14 cellular contexts compared by ENCODE assay signal in the genomic region with DNA sequence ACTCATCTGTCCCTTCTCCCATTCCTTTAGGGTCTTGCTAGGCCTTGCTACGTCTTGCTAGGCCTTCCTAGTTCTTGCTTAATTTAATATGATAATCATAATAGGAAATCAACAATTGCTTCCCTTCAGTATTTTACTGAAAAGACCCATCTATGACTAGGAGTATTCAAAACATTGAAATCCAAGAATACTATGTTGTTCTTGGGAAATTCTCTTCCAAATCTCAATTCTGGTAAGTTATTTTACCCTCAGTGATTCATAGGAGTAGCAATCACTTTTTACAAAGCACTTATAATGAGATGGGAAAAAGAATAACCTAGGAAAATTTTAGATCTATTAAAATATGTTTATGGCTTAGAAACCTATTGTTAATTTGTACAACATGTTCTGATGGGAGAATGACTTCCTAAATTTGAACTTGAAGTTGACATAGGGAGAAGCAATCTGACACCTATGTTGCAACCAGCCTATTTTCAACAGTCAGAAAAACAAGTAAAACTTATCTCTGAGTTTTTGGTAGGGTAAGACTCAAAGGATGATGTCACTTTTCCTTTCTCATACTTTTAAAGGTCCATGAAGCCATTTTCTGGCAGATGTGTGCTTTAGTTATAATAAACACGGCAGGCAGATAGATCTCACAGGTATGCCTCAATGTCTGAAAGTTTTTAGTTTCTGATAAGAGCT. TPM values are rescaled to one million over a fixed set of nuclear protein-coding genes. Genes with fewer than 3 reads are reported as not detected.
A peak's percentile ranks its signal among the peaks of the same experiment; 100 is the strongest.
DNase-seq lines count a peak whose midpoint lies in the region; ATAC-seq, FAIRE-seq and TF ChIP-seq lines count a peak whose summit lies in the region.
"Had no signal": no experiment of that assay in that cellular context is flagged by ENCODE, and none has a peak within 500 bp of the region (broad histone marks: within the 10 kb centered on the region; RNA-seq: fewer than 3 reads in every experiment).

No MANE protein-coding gene starts in this region.

- TF ChIP-seq CTCF in K562 (IDR thresholded peaks at IDR 0.05 in 2 of 3, conservative IDR thresholded peaks at IDR 0.05 in 1 of 3; ENCODE audit: insufficient read depth in 2 of 3, low read depth in 1 of 3, low read length in 3 of 3) (no peak), left lung (IDR thresholded peaks at IDR 0.05) (no peak)

- in situ Hi-C loops in K562 (cut with MboI): no loop called here

- H3K36me3 ChIP-seq in ACC112 (ENCODE audit: insufficient read depth, low read length) (no peaks in the 10 kb centered on the region), K562 (ENCODE audit: control insufficient read depth, insufficient read depth, low read length) (no peaks in the 10 kb centered on the region), left lung (no peaks in the 10 kb centered on the region)
- H3K36me3 ChIP-seq: prostate gland had no signal

- no peak overlapping the region for H3K4me3 Mint-ChIP-seq in stimulated activated memory B cell treated with anti-CD40 and anti-IgM and Interleukin-4, amounts not matched to agents 10 μg/mL and 1 μg/mL and 100 μg/mL, for 72 hours
- H3K4me3 Mint-ChIP-seq: activated naive CD8-positive, alpha-beta T cell treated with anti-CD3 and anti-CD28 coated beads for 36 hours; mesothelial cell of epicardium had no signal

- DNase-seq in LHCN-M2 (ENCODE audit: low read depth): peak; percentile 56
- peak in 1 of 4 experiments; percentile 13 for DNase-seq in K562 (ENCODE audit: extremely low read depth in 1 of 4, low spot score in 3 of 4)
- no peak for DNase-seq in left lung
- DNase-seq in SHP77 treated with DMSO at 0.1 percent for 48 hours (lab: John Stamatoyannopoulos, UW): no peak
- no peak for DNase-seq in NCI-H748 (lab: John Stamatoyannopoulos, UW; ENCODE audit: unreplicated experiment)
- DNase-seq: activated naive CD8-positive, alpha-beta T cell treated with anti-CD3 and anti-CD28 coated beads for 36 hours; NCI-H2107; testis had no signal

- H3K9me3 Mint-ChIP-seq in stimulated activated memory B cell treated with anti-CD40 and anti-IgM and Interleukin-4, amounts not matched to agents 10 μg/mL and 1 μg/mL and 100 μg/mL, for 72 hours: peaks cover 3% of the 10 kb centered on the region
- H3K9me3 Mint-ChIP-seq: activated naive CD8-positive, alpha-beta T cell treated with anti-CD3 and anti-CD28 coated beads for 36 hours; mesothelial cell of epicardium had no signal

- H2AFZ ChIP-seq in ACC112 (ENCODE audit: low read length, unreplicated experiment): no peak overlapping the region
- H2AFZ ChIP-seq in K562 (ENCODE audit: low read depth, low read length): no peak overlapping the region; the same call in 1 of the 2 replicates

- H3K9me3 ChIP-seq in K562 (replicated peaks; ENCODE audit: control insufficient read depth, insufficient read depth, low read depth, low read length) (no peaks in the 10 kb centered on the region), left lung (no peaks in the 10 kb centered on the region)
- H3K9me3 ChIP-seq: prostate gland, testis had no signal

- H3K4me1 ChIP-seq in ACC112 (ENCODE audit: control insufficient read depth, insufficient read depth, low read length, unreplicated experiment): peaks cover 9% of the 10 kb centered on the region
- no peaks in the 10 kb centered on the region; a peak in 2 of 5 replicates for H3K4me1 ChIP-seq in K562 (replicated peaks in 1 of 2; ENCODE audit: control insufficient read depth in 2 of 2, insufficient read depth in 2 of 2, low read length in 2 of 2)
- H3K4me1 ChIP-seq in left lung: peaks cover 0 to 15% of the 10 kb centered on the region in 2 donors
- H3K4me1 ChIP-seq: prostate gland, testis had no signal

- no peaks in the 10 kb centered on the region for H3K36me3 Mint-ChIP-seq in stimulated activated memory B cell treated with anti-CD40 and anti-IgM and Interleukin-4, amounts not matched to agents 10 μg/mL and 1 μg/mL and 100 μg/mL, for 72 hours
- H3K36me3 Mint-ChIP-seq: activated naive CD8-positive, alpha-beta T cell treated with anti-CD3 and anti-CD28 coated beads for 36 hours; mesothelial cell of epicardium had no signal

- TF ChIP-seq POLR2A in K562 (conservative IDR thresholded peaks at IDR 0.05) (no peak), GM18505 (IDR thresholded peaks at IDR 0.05; ENCODE audit: borderline replicate concordance, extremely low read depth, insufficient read depth, insufficient read length) (no peak)

- no peak for FAIRE-seq in K562 (lab: Jason Lieb, UNC)
- FAIRE-seq: GM12878 had no signal

- TF ChIP-seq EP300 in K562 (IDR thresholded peaks at IDR 0.05; ENCODE audit: low read length): no peak

- POLR2A ChIA-PET in K562 (lab: Yijun Ruan, JAX): interaction anchor here (0.7 kb wide), 1 partner anchor 314 kb away, joined by 3 read pairs; no protein-coding TSS in a partner anchor

- H3K27me3 ChIP-seq in ACC112 (ENCODE audit: insufficient read depth, low read length) (no peaks in the 10 kb centered on the region), K562 (ENCODE audit: control insufficient read depth in 2 of 2, insufficient read depth in 2 of 2, low read length in 2 of 2) (no peaks in the 10 kb centered on the region), left lung (no peaks in the 10 kb centered on the region)
- H3K27me3 ChIP-seq: testis had no signal

- WGBS in K562 (ENCODE audit: insufficient coverage, low coverage, missing lambda C conversion rate): 29% methylated on average over 2 of the region's 2 CpGs

- no peak overlapping the region for H3K9ac ChIP-seq in K562 (ENCODE audit: insufficient read depth in 1 of 2, low read depth in 2 of 2, low read length in 2 of 2)

- H3K4me3 ChIP-seq in ACC112 (ENCODE audit: low read depth, low read length): no peak overlapping the region
- no peak overlapping the region for H3K4me3 ChIP-seq in K562
- H3K4me3 ChIP-seq in left lung: no peak overlapping the region
- H3K4me3 ChIP-seq: GM12878, prostate gland, testis had no signal

- intact Hi-C loops in K562 (cut with micrococcal nuclease): no loop called here
- intact Hi-C loops in left lung (cut with DNase I): no loop called here

- H3K4me1 Mint-ChIP-seq in stimulated activated memory B cell treated with anti-CD40 and anti-IgM and Interleukin-4, amounts not matched to agents 10 μg/mL and 1 μg/mL and 100 μg/mL, for 72 hours: no peaks in the 10 kb centered on the region
- H3K4me1 Mint-ChIP-seq: activated naive CD8-positive, alpha-beta T cell treated with anti-CD3 and anti-CD28 coated beads for 36 hours; mesothelial cell of epicardium had no signal

- TF ChIP-seq RAD21 in K562 (CRISPR knock-in tag; conservative IDR thresholded peaks at IDR 0.05 in 1 of 2, IDR thresholded peaks at IDR 0.05 in 1 of 2): no peak

- H3K79me2 ChIP-seq in ACC112 (ENCODE audit: control insufficient read depth, insufficient read depth, low read length, unreplicated experiment) (no peaks in the 10 kb centered on the region), K562 (ENCODE audit: control insufficient read depth, insufficient read depth, low read length) (no peaks in the 10 kb centered on the region)

- H3K27me3 Mint-ChIP-seq in stimulated activated memory B cell treated with anti-CD40 and anti-IgM and Interleukin-4, amounts not matched to agents 10 μg/mL and 1 μg/mL and 100 μg/mL, for 72 hours: no peaks in the 10 kb centered on the region
- H3K27me3 Mint-ChIP-seq: activated naive CD8-positive, alpha-beta T cell treated with anti-CD3 and anti-CD28 coated beads for 36 hours had no signal

- no peak overlapping the region for H3K27ac Mint-ChIP-seq in stimulated activated memory B cell treated with anti-CD40 and anti-IgM and Interleukin-4, amounts not matched to agents 10 μg/mL and 1 μg/mL and 100 μg/mL, for 72 hours
- H3K27ac Mint-ChIP-seq: activated naive CD8-positive, alpha-beta T cell treated with anti-CD3 and anti-CD28 coated beads for 36 hours; mesothelial cell of epicardium had no signal

- H3K4me2 ChIP-seq in K562 (ENCODE audit: insufficient read depth, low read length): no peak overlapping the region

- no TSS peak for BruUV-seq in K562 (replicated peaks; lab: Mats Ljungman, UMichigan)

- H3K27ac ChIP-seq in ACC112 (ENCODE audit: low read depth, low read length) (peak overlapping the region; percentile 64), K562 (ENCODE audit: extremely low read depth, low read depth, low read length) (peak overlapping the region; percentile 2; the same call in 1 of the 3 replicates), left lung (peak overlapping the region in 1 of 2 donors; percentile 45)
- H3K27ac ChIP-seq: prostate gland had no signal

- peak; percentile 76 for ATAC-seq in K562
- ATAC-seq in left lung: peak; percentile 43
- ATAC-seq in GM18505 (IDR thresholded peaks at IDR 0.05; ENCODE audit: unreplicated experiment): no peak
- ATAC-seq in stimulated activated memory B cell treated with anti-CD40 and anti-IgM and Interleukin-4, amounts not matched to agents 10 μg/mL and 1 μg/mL and 100 μg/mL, for 72 hours: no peak
- ATAC-seq: GM12878 had no signal

- H4K20me1 ChIP-seq in K562 (replicated peaks; ENCODE audit: control insufficient read depth, insufficient read depth, low read length): no peaks in the 10 kb centered on the region

- no peaks in the 10 kb centered on the region for H3K9me1 ChIP-seq in K562 (ENCODE audit: control insufficient read depth, insufficient read depth, low read length)

- CTCF ChIA-PET in K562 (lab: Yijun Ruan, JAX; ENCODE audit: low intra/inter-chr PET ratio): no interaction called here

TF ChIP-seq in K562, 482 proteins besides CTCF, POLR2A, EP300 and RAD21 (continues in another document):
- peak; percentile 13; the same call in 1 of the 2 replicates for TF ChIP-seq SMARCE1 (IDR thresholded peaks at IDR 0.05)
- no peak for TF ChIP-seq CBX1 (IDR thresholded peaks at IDR 0.05; ENCODE audit: low read depth)

RNA-seq across cellular contexts. Expression of gene HIPK3, which starts 29.5 kb away (rescaled TPM):
- total RNA-seq in LHCN-M2 (2014; rRNA removed) (39.6 and 52.4 TPM in 2 replicates), K562 (2014; rRNA removed) (7.5 and 10.1 TPM in 2 replicates), K562 (2014; rRNA removed; fragmentation: Illumina TruSeq; extraction: Trizol) (12.3 and 14.0 TPM in 2 replicates), K562 (2015; rRNA removed; fragmentation: Illumina TruSeq; extraction: Trizol) (13.4 and 14.1 TPM in 2 replicates), K562 (2021) (16.7 and 19.6 TPM in 2 replicates), left lung (100 to 1,000 TPM; 104 to 126 TPM)
- polyA plus RNA-seq in LHCN-M2 (2012): 7.1 TPM
- 19.4 and 40.7 TPM in 2 replicates for total RNA-seq in K562 (2011; cell fraction: chromatin; rRNA removed; ENCODE audit: low replicate concordance)
- 12.6 and 15.3 TPM in 2 replicates for total RNA-seq in K562 (2011; cell fraction: nucleolus; rRNA removed)
- total RNA-seq in K562 (2011; cell fraction: nucleoplasm; rRNA removed): 12.2 and 14.0 TPM in 2 replicates
- polyA plus RNA-seq in K562 (2011; rRNA removed) (8.1 and 9.2 TPM in 2 replicates), K562 (2014; fragmentation: Illumina TruSeq; extraction: Trizol) (6.4 and 7.1 TPM in 2 replicates), K562 (2014; fragmentation: Nextera tagmentation; extraction: Ambion mirVana) (1 to 10 TPM; 2.3 to 4.4 TPM), K562 (2014; rRNA removed) (4.7 and 5.3 TPM in 2 replicates)
- polyA plus RNA-seq in K562 (2011; cell fraction: cytosol; rRNA removed): 4.0 and 5.5 TPM in 2 replicates
- polyA plus RNA-seq in K562 (2011; cell fraction: nucleus; rRNA removed): 16.5 and 17.0 TPM in 2 replicates
- polyA plus RNA-seq in K562 (2012): 5.2 and 5.8 TPM in 2 replicates
- polyA minus RNA-seq in K562 (2011; rRNA and poly(A)+ RNA removed): 52.2 and 57.1 TPM in 2 replicates
- polyA minus RNA-seq in K562 (2011; cell fraction: cytosol; rRNA and poly(A)+ RNA removed): 16.1 and 23.9 TPM in 2 replicates
- polyA minus RNA-seq in K562 (2011; cell fraction: nucleus; rRNA and poly(A)+ RNA removed): 10.6 and 18.5 TPM in 2 replicates

Comparison
In these comparisons a context has a peak if more than half of its experiments do, and no peak if none do; other contexts are left out.
1. ATAC-seq: peak in K562 (single experiment) and left lung (single experiment); none in GM18505 (single experiment) and stimulated activated memory B cell treated with anti-CD40 and anti-IgM and Interleukin-4, amounts not matched to agents 10 μg/mL and 1 μg/mL and 100 μg/mL, for 72 hours (single experiment).